ENCODE assay signal across 8 cellular contexts in the genomic region with DNA sequence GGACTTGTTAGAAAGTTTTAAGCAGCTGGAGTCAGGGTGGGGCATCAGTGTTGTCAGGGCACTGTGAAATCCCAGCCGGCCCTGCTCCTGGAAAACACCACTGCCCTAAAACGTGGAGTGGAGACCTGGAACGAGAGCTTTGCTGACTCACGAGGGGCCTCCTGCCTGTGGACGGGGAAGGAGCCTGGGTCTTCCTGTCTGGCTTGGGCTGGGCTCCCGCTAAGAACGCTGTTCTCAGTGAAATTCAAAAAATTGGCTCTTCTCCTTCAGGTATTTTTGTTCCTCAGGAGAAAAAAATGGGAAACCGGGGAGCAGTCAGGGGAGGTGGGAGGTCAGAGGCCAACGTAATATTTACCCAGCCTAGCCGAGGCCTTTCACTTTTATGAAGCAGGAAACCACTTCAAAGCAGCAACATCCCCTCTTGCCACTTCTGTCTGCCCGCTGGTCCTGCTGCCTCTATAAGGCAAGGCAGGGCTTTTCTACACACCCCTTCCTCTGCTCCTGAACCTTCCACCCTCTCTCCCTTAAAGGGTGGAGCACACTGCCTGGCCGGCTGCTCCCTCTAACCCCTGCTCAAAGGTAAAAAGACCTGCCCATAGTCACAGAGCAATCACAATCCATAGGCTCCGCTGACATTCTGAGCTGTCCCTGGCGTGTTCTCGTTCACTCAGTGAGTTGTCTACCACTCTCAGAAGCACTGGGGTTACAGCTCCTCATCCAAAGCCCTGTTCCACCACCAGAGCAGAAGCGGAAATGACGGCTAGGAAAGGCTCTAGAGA. TPM values are rescaled to one million over a fixed set of nuclear protein-coding genes. Genes with fewer than 3 reads are reported as not detected.
DNase-seq lines count a peak whose midpoint lies in the region; FAIRE-seq and TF ChIP-seq lines count a peak whose summit lies in the region.

No MANE protein-coding gene starts in this region.

- no peak for TF ChIP-seq POLR2A in GM12892 (IDR thresholded peaks at IDR 0.05; ENCODE audit: low read depth, low read length)

- no peaks in the 10 kb centered on the region for H3K9me3 ChIP-seq in mucosa of stomach (ENCODE audit: control insufficient read depth, low read length)

- peak; percentile 87 for FAIRE-seq in GM12892 (lab: Jason Lieb, UNC)

- H3K27me3 ChIP-seq in mucosa of stomach (ENCODE audit: control insufficient read depth, insufficient read depth, low read length) = no peaks in the 10 kb centered on the region

- H3K4me3 ChIP-seq in mucosa of stomach (ENCODE audit: low read length) = no peak overlapping the region

- peaks cover 86% of the 10 kb centered on the region for H3K4me1 ChIP-seq in mucosa of stomach (ENCODE audit: control insufficient read depth, insufficient read depth, low read length)

- peak overlapping the region; percentile 46 for H3K9ac ChIP-seq in mucosa of stomach (ENCODE audit: low read length)

- DNase-seq in GM12892 (ENCODE audit: insufficient read length) (no peak), NCI-H2029 treated with DMSO at 0.1 percent for 48 hours (lab: John Stamatoyannopoulos, UW) (peak; percentile 29), dedifferentiated amniotic fluid mesenchymal stem cell (ENCODE audit: extremely low spot score) (peak; percentile 62), AML-193 (lab: John Stamatoyannopoulos, UW) (no peak), NCI-H524 (lab: John Stamatoyannopoulos, UW) (no peak), mesenteric fat pad (ENCODE audit: low spot score) (no peak), COR-L47 (lab: John Stamatoyannopoulos, UW) (no peak)

- H3K36me3 ChIP-seq in mucosa of stomach (ENCODE audit: control insufficient read depth, insufficient read depth, low read length) = no peaks in the 10 kb centered on the region

RNA-seq across cellular contexts. Expression of gene PLXNA2, which starts 8.0 kb away (rescaled TPM):
- polyA plus RNA-seq in GM12892 (2012; ENCODE audit: missing spikeins) = 1.5 TPM
- 49.0 TPM for total RNA-seq in mesenteric fat pad

Comparison
In these comparisons a context has a peak if more than half of its experiments do, and no peak if none do; other contexts are left out.
1. DNase-seq: peak in NCI-H2029 treated with DMSO at 0.1 percent for 48 hours (single experiment) and dedifferentiated amniotic fluid mesenchymal stem cell (single experiment); none in GM12892 (single experiment), AML-193 (0 of 2), NCI-H524 (0 of 2), mesenteric fat pad (single experiment) and COR-L47 (single experiment).